19 cellular contexts compared by ENCODE assay signal in the genomic region with DNA sequence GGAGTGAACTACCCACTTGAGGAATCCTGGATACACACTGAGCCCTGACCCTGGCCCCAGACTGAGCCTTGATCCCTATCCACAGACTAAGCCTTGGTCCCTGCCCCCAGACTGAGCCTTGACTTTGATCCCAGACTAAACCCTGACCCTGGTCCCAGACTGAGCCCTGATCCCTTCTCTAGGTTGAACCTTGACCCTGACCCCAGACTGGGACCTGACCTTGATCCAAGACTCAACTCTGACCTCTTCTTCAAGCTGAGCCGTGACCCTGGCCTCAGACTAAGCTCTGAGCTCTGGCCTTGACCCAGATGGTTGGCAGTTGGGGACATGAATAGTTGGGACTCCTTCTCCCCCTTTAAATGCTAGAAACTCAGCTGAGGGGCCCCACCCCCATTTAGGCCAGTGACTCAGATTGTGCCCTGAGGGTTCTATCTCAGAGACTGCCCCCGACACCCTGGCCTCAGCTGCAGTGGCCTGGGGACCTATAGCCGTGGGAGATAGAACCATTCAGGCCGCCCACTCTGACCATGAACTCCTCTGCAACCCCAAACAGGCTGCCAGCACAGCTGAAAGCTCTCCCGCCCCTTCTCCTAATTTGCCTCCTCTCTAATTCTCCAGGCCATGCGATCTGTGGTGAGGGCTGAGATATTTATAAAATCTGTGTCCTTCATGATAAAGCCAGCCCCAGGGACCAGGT.
A peak's percentile ranks its signal among the peaks of the same experiment; 100 is the strongest.
DNase-seq lines count a peak whose midpoint lies in the region; ATAC-seq, FAIRE-seq and TF ChIP-seq lines count a peak whose summit lies in the region.
"Had no signal": no experiment of that assay in that cellular context is flagged by ENCODE, and none has a peak within 500 bp of the region (broad histone marks: within the 10 kb centered on the region; RNA-seq: fewer than 3 reads in every experiment).

No MANE protein-coding gene starts in this region.

- no peak overlapping the region for H3K4me3 ChIP-seq in HUES64 (ENCODE audit: low read length)
- no peak overlapping the region for H3K4me3 ChIP-seq in ovary
- H3K4me3 ChIP-seq: BLaER1 treated with 17β-estradiol and CSF1 and Interleukin-3, amounts not matched to agents 10 nM and 100 nM; PC-9; SJCRH30 had no signal

- DNase-seq in ELR (ENCODE audit: low read depth) (peak; percentile 34), ovary (peak; percentile 15 to 61 (median 35)), GM12891 (ENCODE audit: insufficient read length, low spot score) (no peak), NCI-H1417 treated with DMSO at 0.1 percent for 48 hours (lab: John Stamatoyannopoulos, UW) (no peak), frontal cortex (ENCODE audit: low spot score in 2 of 2) (no peak)
- DNase-seq: CD8-positive, alpha-beta memory T cell; DMS79; GF-D8; NCI-H1930; NCI-H82; SJCRH30 had no signal

- no peak for ATAC-seq in GM21381 (IDR thresholded peaks at IDR 0.05; ENCODE audit: unreplicated experiment)

- H3K9me3 ChIP-seq in HUES64 (ENCODE audit: insufficient read depth, low read depth, low read length), result no peaks in the 10 kb centered on the region
- no peaks in the 10 kb centered on the region for H3K9me3 ChIP-seq in ovary
- H3K9me3 ChIP-seq: BLaER1 treated with 17β-estradiol and CSF1 and Interleukin-3, amounts not matched to agents 10 nM and 100 nM; SJCRH30 had no signal

- TF ChIP-seq CTCF in ovary (IDR thresholded peaks at IDR 0.05), result no peak

- H3K4me1 ChIP-seq in HUES64 (ENCODE audit: insufficient read depth, low read length) (peaks cover 16% of the 10 kb centered on the region), ovary (ENCODE audit: insufficient read depth) (peaks cover 9% of the 10 kb centered on the region)
- H3K4me1 ChIP-seq: BLaER1 treated with 17β-estradiol and CSF1 and Interleukin-3, amounts not matched to agents 10 nM and 100 nM; SJCRH30 had no signal

- no peak for FAIRE-seq in GM12891 (lab: Jason Lieb, UNC)
- no peak for FAIRE-seq in frontal cortex (lab: Jason Lieb, UNC)
- FAIRE-seq: A204.1, D721Med, GM12892 had no signal

- H3K27ac ChIP-seq in HUES64 (ENCODE audit: low read depth, low read length) (peak overlapping the region; percentile 50; the same call in 1 of the 2 replicates), cingulate gyrus (ENCODE audit: low read depth, low read length) (peak overlapping the region; percentile 39), ovary (peak overlapping the region in 1 of 2 donors; percentile 10)
- H3K27ac ChIP-seq: BLaER1 treated with 17β-estradiol and CSF1 and Interleukin-3, amounts not matched to agents 10 nM and 100 nM; PC-9; SJCRH30 had no signal

- H3K36me3 ChIP-seq in HUES64 (ENCODE audit: insufficient read depth, low read length) (no peaks in the 10 kb centered on the region), ovary (no peaks in the 10 kb centered on the region)
- H3K36me3 ChIP-seq: BLaER1 treated with 17β-estradiol and CSF1 and Interleukin-3, amounts not matched to agents 10 nM and 100 nM; SJCRH30 had no signal

- intact Hi-C loops in ovary (cut with DNase I), result no loop called here

- H3K27me3 ChIP-seq in HUES64 (ENCODE audit: insufficient read depth, low read length) (no peaks in the 10 kb centered on the region), ovary (no peaks in the 10 kb centered on the region)
- H3K27me3 ChIP-seq: BLaER1 treated with 17β-estradiol and CSF1 and Interleukin-3, amounts not matched to agents 10 nM and 100 nM had no signal

- TF ChIP-seq POLR2A in ovary (IDR thresholded peaks at IDR 0.05) (no peak), GM12891 (IDR thresholded peaks at IDR 0.05; ENCODE audit: low read depth, low read length) (no peak)

- H3K9ac ChIP-seq in HUES64 (ENCODE audit: low read depth, low read length), result no peak overlapping the region
- H3K9ac ChIP-seq: BLaER1 treated with 17β-estradiol and CSF1 and Interleukin-3, amounts not matched to agents 10 nM and 100 nM had no signal

- WGBS in HUES64, result 64% methylated on average over 4 of the region's 6 CpGs
- WGBS in ovary, 3 donors, result 10 to 25% (median 12%) methylated on average over 6 of the region's 6 CpGs

- TF ChIP-seq EP300 in ovary (IDR thresholded peaks at IDR 0.05), result no peak

TF ChIP-seq in GM12891, 5 proteins besides CTCF, POLR2A, EP300 and RAD21:
- TF ChIP-seq POLR2AphosphoS5 (IDR thresholded peaks at IDR 0.05; ENCODE audit: low read depth, low read length), result no peak
- no peak for TF ChIP-seq PAX5 (IDR thresholded peaks at IDR 0.05; ENCODE audit: insufficient read depth, low read length, severe bottlenecking)
- TF ChIP-seq TAF1 (IDR thresholded peaks at IDR 0.05; ENCODE audit: low read depth, low read length), result no peak
- TF ChIP-seq POU2F2 (IDR thresholded peaks at IDR 0.05; ENCODE audit: low read depth, low read length), result no peak
- TF ChIP-seq SPI1 (IDR thresholded peaks at IDR 0.05; ENCODE audit: low read depth, low read length), result no peak

Comparison
In these comparisons a context has a peak if more than half of its experiments do, and no peak if none do; other contexts are left out.
1. DNase-seq: peak in ELR (single experiment) and ovary (5 of 5); none in GM12891 (single experiment), NCI-H1417 treated with DMSO at 0.1 percent for 48 hours (single experiment) and frontal cortex (0 of 2).